20 cellular contexts compared by ENCODE assay signal in the genomic region with DNA sequence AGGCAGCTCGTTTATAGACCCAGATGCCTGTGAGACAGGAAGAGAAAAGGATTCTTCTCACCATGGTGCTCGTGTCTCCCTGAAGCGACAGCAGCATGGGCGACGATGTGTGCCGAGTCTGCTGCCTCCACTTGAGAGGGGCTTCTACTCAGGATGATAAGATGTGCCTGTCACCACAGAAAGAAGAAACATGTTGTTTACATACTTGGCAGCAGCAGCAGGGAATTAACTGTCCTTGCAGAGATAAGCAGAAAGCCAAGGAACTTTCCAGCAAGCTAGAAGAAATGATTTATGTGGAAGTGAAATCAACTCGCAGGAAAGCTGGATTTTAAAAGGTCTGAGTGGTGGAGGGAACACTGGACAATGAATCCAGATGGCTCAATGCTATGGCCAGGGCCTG.
DNase-seq lines count a peak whose midpoint lies in the region; ATAC-seq and TF ChIP-seq lines count a peak whose summit lies in the region.
"Had no signal": no experiment of that assay in that cellular context is flagged by ENCODE, and none has a peak within 500 bp of the region (broad histone marks: within the 10 kb centered on the region; RNA-seq: fewer than 3 reads in every experiment).

No MANE protein-coding gene starts in this region.

- H3K27ac ChIP-seq in breast epithelium = peak overlapping the region; percentile 86 to 96
- no peak overlapping the region for H3K27ac ChIP-seq in mammary epithelial cell (ENCODE audit: insufficient read depth, low read depth, low read length)
- H3K27ac ChIP-seq in right cardiac atrium (ENCODE audit: low read length) = peak overlapping the region; percentile 98
- peak overlapping the region; percentile 94 for H3K27ac ChIP-seq in psoas muscle
- H3K27ac ChIP-seq: neutrophil had no signal

- no peaks in the 10 kb centered on the region for H3K9me3 Mint-ChIP-seq in natural killer cell
- H3K9me3 Mint-ChIP-seq: memory B cell, T-cell had no signal

- H3K27me3 ChIP-seq in breast epithelium = no peaks in the 10 kb centered on the region
- H3K27me3 ChIP-seq in mammary epithelial cell (ENCODE audit: insufficient read depth, low read length) = no peaks in the 10 kb centered on the region
- no peaks in the 10 kb centered on the region for H3K27me3 ChIP-seq in right cardiac atrium (ENCODE audit: control insufficient read depth, insufficient read depth)
- no peaks in the 10 kb centered on the region for H3K27me3 ChIP-seq in psoas muscle (ENCODE audit: insufficient read depth in 3 of 3, low read length in 2 of 3)
- H3K27me3 ChIP-seq: neutrophil had no signal

- 80% methylated on average over 7 of the region's 7 CpGs for WGBS in mammary epithelial cell (ENCODE audit: low coverage, missing lambda C conversion rate)
- 48% methylated on average over 7 of the region's 7 CpGs for WGBS in right cardiac atrium
- 28 to 37% (median 35%) methylated on average over 7 of the region's 7 CpGs for WGBS in psoas muscle, 3 donors

- TF ChIP-seq POLR2A in breast epithelium (IDR thresholded peaks at IDR 0.05) = no peak

- dilution Hi-C loops in mammary epithelial cell (cut with HindIII; ENCODE audit: low sequenced_read_pairs) = no loop called here

- TF ChIP-seq CTCF in breast epithelium (IDR thresholded peaks at IDR 0.05) = no peak
- TF ChIP-seq CTCF in mammary epithelial cell (conservative IDR thresholded peaks at IDR 0.05 in 1 of 2, IDR thresholded peaks at IDR 0.05 in 1 of 2; ENCODE audit: extremely low read depth in 1 of 2, insufficient read depth in 1 of 2, low read depth in 1 of 2, low read length in 2 of 2) = no peak
- TF ChIP-seq CTCF in psoas muscle (IDR thresholded peaks at IDR 0.05) = no peak
- TF ChIP-seq CTCF in natural killer cell (IDR thresholded peaks at IDR 0.05) = no peak
- TF ChIP-seq CTCF in GM10266 (IDR thresholded peaks at IDR 0.05; ENCODE audit: control insufficient read depth, insufficient read depth, low read depth, missing control alignments) = no peak

- BruUV-seq in mammary epithelial cell (replicated peaks; lab: Mats Ljungman, UMichigan) = no TSS peak

- peaks cover 0 to 5% of the 10 kb centered on the region in 2 donors for H3K27me3 Mint-ChIP-seq in natural killer cell (ENCODE audit: low read depth in 2 of 2)
- H3K27me3 Mint-ChIP-seq: memory B cell, T-cell had no signal

- no peaks in the 10 kb centered on the region for H3K9me3 ChIP-seq in breast epithelium
- H3K9me3 ChIP-seq in mammary epithelial cell (replicated peaks; ENCODE audit: insufficient read depth, low read length) = no peaks in the 10 kb centered on the region
- H3K9me3 ChIP-seq in right cardiac atrium (ENCODE audit: control insufficient read depth, low read length) = no peaks in the 10 kb centered on the region
- no peaks in the 10 kb centered on the region for H3K9me3 ChIP-seq in psoas muscle
- H3K9me3 ChIP-seq: neutrophil had no signal

- H3K36me3 Mint-ChIP-seq in natural killer cell = no peaks in the 10 kb centered on the region
- H3K36me3 Mint-ChIP-seq: IgD-negative memory B cell, memory B cell, T-cell had no signal

- no peak overlapping the region for H3K4me2 ChIP-seq in mammary epithelial cell (ENCODE audit: insufficient read depth, low read depth, low read length)

- no peak overlapping the region for H2AFZ ChIP-seq in mammary epithelial cell (ENCODE audit: low read depth, low read length)

- in situ Hi-C loops in mammary epithelial cell (cut with MboI; ENCODE audit: low sequenced_read_pairs in 2 of 2) = no loop called here

- ATAC-seq in right cardiac atrium = peak; percentile 10 to 11
- ATAC-seq in psoas muscle = peak in 3 of 4 donors; percentile 9 to 14 (median 10)
- no peak for ATAC-seq in natural killer cell
- ATAC-seq: T-cell had no signal

- no peak overlapping the region for H3K9ac ChIP-seq in mammary epithelial cell (ENCODE audit: insufficient read depth, low read length)

- H3K4me3 ChIP-seq in breast epithelium = no peak overlapping the region
- no peak overlapping the region for H3K4me3 ChIP-seq in mammary epithelial cell (replicated peaks in 1 of 3; ENCODE audit: insufficient read depth in 1 of 3, low read depth in 2 of 3, low read length in 3 of 3)
- no peak overlapping the region for H3K4me3 ChIP-seq in right cardiac atrium (ENCODE audit: low read length)
- H3K4me3 ChIP-seq in psoas muscle = peak overlapping the region; percentile 40

- H3K4me1 Mint-ChIP-seq in natural killer cell = no peaks in the 10 kb centered on the region
- H3K4me1 Mint-ChIP-seq: memory B cell, T-cell had no signal

- H3K79me2 ChIP-seq in mammary epithelial cell (ENCODE audit: insufficient read depth, low read length) = no peaks in the 10 kb centered on the region

- H3K27ac Mint-ChIP-seq in natural killer cell = no peak overlapping the region
- H3K27ac Mint-ChIP-seq: IgD-negative memory B cell, memory B cell, T-cell had no signal

- intact Hi-C loops in breast epithelium (cut with DNase I; ENCODE audit: low total_unique reads) = no loop called here
- intact Hi-C loops in mammary epithelial cell (cut with micrococcal nuclease) = no loop called here
- intact Hi-C loops in right cardiac atrium (cut with DNase I) = loop anchor here in 2 of 4 donors (5.0 to 10.0 kb wide), 2 partner anchors 37 to 70 kb away; a partner anchor contains a TSS
- intact Hi-C loops in psoas muscle (cut with DNase I) = loop anchor here in 1 of 2 donors (5.0 kb wide), 4 partner anchors 37 to 68 kb away; a partner anchor contains a TSS
- intact Hi-C loops in natural killer cell (cut with micrococcal nuclease) = no loop called here

- H3K4me1 ChIP-seq in breast epithelium (no peaks in the 10 kb centered on the region), mammary epithelial cell (ENCODE audit: insufficient read depth, low read length) (no peaks in the 10 kb centered on the region), right cardiac atrium (ENCODE audit: control insufficient read depth, insufficient read depth, low read length) (peaks cover 7% of the 10 kb centered on the region), psoas muscle (peaks cover 81% of the 10 kb centered on the region)

- CTCF ChIA-PET in mammary epithelial cell (lab: Charles Lee; ENCODE audit: low non-redundant PET) = no interaction called here

- H3K36me3 ChIP-seq in breast epithelium = no peaks in the 10 kb centered on the region
- H3K36me3 ChIP-seq in mammary epithelial cell (ENCODE audit: insufficient read depth, low read length) = no peaks in the 10 kb centered on the region
- no peaks in the 10 kb centered on the region for H3K36me3 ChIP-seq in psoas muscle (ENCODE audit: insufficient read depth in 1 of 2, low read depth in 1 of 2)
- H3K36me3 ChIP-seq: neutrophil had no signal

- no peaks in the 10 kb centered on the region for H4K20me1 ChIP-seq in mammary epithelial cell (ENCODE audit: insufficient read depth, low read length)

- peak in 1 of 2 donors; percentile 13 for DNase-seq in breast epithelium (ENCODE audit: low spot score in 2 of 2)
- DNase-seq in mammary epithelial cell = no peak
- no peak for DNase-seq in right cardiac atrium
- DNase-seq in psoas muscle = no peak
- no peak for DNase-seq in NCI-H1092 treated with DMSO at 0.1 percent for 48 hours (lab: John Stamatoyannopoulos, UW)
- no peak for DNase-seq in natural killer cell
- no peak for DNase-seq in SIG-M5 treated with dmso at 0.1 percent for 504 hours (lab: John Stamatoyannopoulos, UW; ENCODE audit: unreplicated experiment)
- DNase-seq in GM10266 (ENCODE audit: extremely low spot score) = no peak
- DNase-seq: activated CD4-positive, alpha-beta T cell treated with anti-CD3 and anti-CD28 coated beads, Interleukin-2, amount 50 U/mL, for 1 hour; activated naive CD4-positive, alpha-beta T cell treated with Interleukin-2 at 50 U/mL for 16 hours; dermis blood vessel endothelial cell; GF-D8; glutamatergic neuron; HCEC 1CT; NCI-H2029; NCI-H510A; T-cell had no signal

- no peak overlapping the region for H3K4me3 Mint-ChIP-seq in natural killer cell
- H3K4me3 Mint-ChIP-seq: IgD-negative memory B cell, memory B cell, T-cell had no signal

Comparison
In these comparisons a context has a peak if more than half of its experiments do, and no peak if none do; other contexts are left out.
1. ATAC-seq: peak in right cardiac atrium (2 of 2) and psoas muscle (3 of 4); none in natural killer cell (0 of 3).